Comparison of ENCODE assay signal across 25 cellular contexts in genomic region chr7:1620835-1621234, GRCh38. TPM values are rescaled to one million over a fixed set of nuclear protein-coding genes. Genes with fewer than 3 reads are reported as not detected.
"Had no signal": no experiment of that assay in that cellular context is flagged by ENCODE, and none has a peak within 500 bp of the region (broad histone marks: within the 10 kb centered on the region; RNA-seq: fewer than 3 reads in every experiment).

No MANE protein-coding gene starts in this region.

- DNase-seq: activated CD4-positive, alpha-beta T cell treated with anti-CD3 and anti-CD28 coated beads for 1 hour; activated CD4-positive, alpha-beta T cell treated with anti-CD3 and anti-CD28 coated beads, Interleukin-2, amount 10 ng/mL, durations not matched to agents 24 days and 14 days; activated CD4-positive, alpha-beta T cell treated with anti-CD3 and anti-CD28 coated beads, Interleukin-2, amount 50 U/mL, for 48 hours; activated CD8-positive, alpha-beta memory T cell treated with anti-CD3 and anti-CD28 coated beads for 24 hours; activated effector memory CD4-positive, alpha-beta T cell treated with anti-CD3 and anti-CD28 coated beads, Interleukin-2, amount 50 U/mL, for 16 hours; activated naive CD4-positive, alpha-beta T cell treated with Interleukin-2 at 50 U/mL for 16 hours; activated naive CD8-positive, alpha-beta T cell treated with anti-CD3 and anti-CD28 coated beads, Interleukin-2, amount 50 U/mL, for 24 hours; activated T-cell treated with anti-CD3 and anti-CD28 coated beads, Interleukin-2, amount 50 U/mL, for 4 hours; amniotic stem cell; Karpas-422; MM.1S; NCI-H1105; NCI-H1436; NCI-H1694 treated with DMSO at 0.1 percent for 48 hours; NCI-H2029 treated with DMSO at 0.1 percent for 48 hours; NCI-H446; NCI-H524; NCI-H774 had no signal

- ATAC-seq: activated naive CD4-positive, alpha-beta T cell treated with anti-CD3 and anti-CD28 coated beads, Interleukin-2, amount 50 U/mL, for 72 hours; activated naive CD8-positive, alpha-beta T cell treated with anti-CD3 and anti-CD28 coated beads, Interleukin-2, amount 50 U/mL, for 24 hours; activated T-cell treated with anti-CD3 and anti-CD28 coated beads, Interleukin-2, amount 50 U/mL, for 4 hours; K562; WTC11 had no signal

- H3K27ac Mint-ChIP-seq: activated CD4-positive, alpha-beta T cell treated with anti-CD3 and anti-CD28 coated beads, Interleukin-2, amount 10 ng/mL, durations not matched to agents 24 days and 14 days; activated naive CD4-positive, alpha-beta T cell treated with anti-CD3 and anti-CD28 coated beads, Interleukin-2, amount 50 U/mL, for 72 hours; activated naive CD8-positive, alpha-beta T cell treated with anti-CD3 and anti-CD28 coated beads, Interleukin-2, amount 50 U/mL, for 24 hours; brain; T-helper 1 cell treated with Interleukin-12 subunit alpha and Interleukin-12 subunit beta and Interleukin-4 antibody, amounts not matched to agents 30 μg/mL and 1 μg/mL, for 36 hours; WTC11 had no signal

- H3K27me3 Mint-ChIP-seq: activated CD4-positive, alpha-beta T cell treated with anti-CD3 and anti-CD28 coated beads, Interleukin-2, amount 10 ng/mL, durations not matched to agents 24 days and 14 days; activated naive CD8-positive, alpha-beta T cell treated with anti-CD3 and anti-CD28 coated beads, Interleukin-2, amount 50 U/mL, for 24 hours had no signal

- H3K4me1 Mint-ChIP-seq: activated CD4-positive, alpha-beta T cell treated with anti-CD3 and anti-CD28 coated beads, Interleukin-2, amount 10 ng/mL, durations not matched to agents 24 days and 14 days; activated naive CD8-positive, alpha-beta T cell treated with anti-CD3 and anti-CD28 coated beads, Interleukin-2, amount 50 U/mL, for 24 hours; brain; central memory CD8-positive, alpha-beta T cell; WTC11 had no signal

- H3K4me3 ChIP-seq: K562 had no signal

- H3K4me3 Mint-ChIP-seq: activated CD4-positive, alpha-beta T cell treated with anti-CD3 and anti-CD28 coated beads, Interleukin-2, amount 10 ng/mL, durations not matched to agents 24 days and 14 days; activated naive CD8-positive, alpha-beta T cell treated with anti-CD3 and anti-CD28 coated beads, Interleukin-2, amount 50 U/mL, for 24 hours; activated T-cell treated with anti-CD3 and anti-CD28 coated beads, Interleukin-2, amount 50 U/mL, for 4 hours; brain; central memory CD8-positive, alpha-beta T cell; T-helper 1 cell treated with Interleukin-12 subunit alpha and Interleukin-12 subunit beta and Interleukin-4 antibody, amounts not matched to agents 30 μg/mL and 1 μg/mL, for 36 hours; WTC11 had no signal

- H3K9me3 Mint-ChIP-seq: activated naive CD8-positive, alpha-beta T cell treated with anti-CD3 and anti-CD28 coated beads, Interleukin-2, amount 50 U/mL, for 24 hours; activated T-cell treated with anti-CD3 and anti-CD28 coated beads, Interleukin-2, amount 50 U/mL, for 4 hours; brain; central memory CD8-positive, alpha-beta T cell had no signal

- H3K36me3 Mint-ChIP-seq: activated naive CD4-positive, alpha-beta T cell treated with anti-CD3 and anti-CD28 coated beads, Interleukin-2, amount 50 U/mL, for 72 hours; brain; WTC11 had no signal

RNA-seq across cellular contexts. Expression of gene ELFN1, which starts 49.2 kb away (rescaled TPM):
- total RNA-seq: activated CD4-positive, alpha-beta T cell treated with anti-CD3 and anti-CD28 coated beads, Interleukin-2, amount 10 ng/mL, durations not matched to agents 24 days and 14 days; OCI-LY7 had no signal
